19 cellular contexts compared by ENCODE assay signal in genomic region chr5:179273074-179273435, GRCh38.
DNase-seq lines count a peak whose midpoint lies in the region; TF ChIP-seq lines count a peak whose summit lies in the region.
"Had no signal": no experiment of that assay in that cellular context is flagged by ENCODE, and none has a peak within 500 bp of the region (broad histone marks: within the 10 kb centered on the region; RNA-seq: fewer than 3 reads in every experiment).

No MANE protein-coding gene starts in this region.

- H2AFZ ChIP-seq in neuronal stem cell (ENCODE audit: low read length), result peak overlapping the region; percentile 69

- no peak overlapping the region for H3K4ac ChIP-seq in neuronal stem cell (ENCODE audit: low read length)

- no peak overlapping the region for H3K4me3 Mint-ChIP-seq in brain
- H3K4me3 Mint-ChIP-seq: activated naive CD8-positive, alpha-beta T cell treated with anti-CD3 and anti-CD28 coated beads, Interleukin-2, amount 50 U/mL, for 24 hours; B cell had no signal

- no peaks in the 10 kb centered on the region for H3K27me3 Mint-ChIP-seq in brain
- H3K27me3 Mint-ChIP-seq: activated naive CD8-positive, alpha-beta T cell treated with anti-CD3 and anti-CD28 coated beads, Interleukin-2, amount 50 U/mL, for 24 hours had no signal

- intact Hi-C loops in left ventricle myocardium inferior (cut with micrococcal nuclease), result no loop called here
- intact Hi-C loops in tibial artery (cut with DNase I; ENCODE audit: low total_unique reads), result no loop called here

- peak overlapping the region; percentile 51 to 86 (median 80) for H3K27ac Mint-ChIP-seq in brain
- H3K27ac Mint-ChIP-seq: activated naive CD8-positive, alpha-beta T cell treated with anti-CD3 and anti-CD28 coated beads, Interleukin-2, amount 50 U/mL, for 24 hours; activated T-helper 2 cell treated with anti-CD3 and anti-CD28 coated beads, Interferon-gamma antibody, Interleukin-2, Interleukin-4, amounts not matched to agents 10 μg/mL and 5 μg/mL and 100 μg/mL, durations not matched to agents 14 hours and 24 hours and 36 hours; B cell had no signal

- H2BK5ac ChIP-seq in neuronal stem cell (ENCODE audit: low read length), result peak overlapping the region; percentile 90

- no peak overlapping the region for H3K4me3 ChIP-seq in left ventricle myocardium inferior
- no peak overlapping the region for H3K4me3 ChIP-seq in neuronal stem cell (ENCODE audit: low read length in 2 of 2)
- no peak overlapping the region for H3K4me3 ChIP-seq in tibial artery
- H3K4me3 ChIP-seq: testis had no signal

- no peak overlapping the region for H3K23ac ChIP-seq in neuronal stem cell (ENCODE audit: low read depth, low read length, poor library complexity)

- WGBS in neuronal stem cell (ENCODE audit: extremely low coverage in 2 of 2, insufficient read length in 2 of 2, insufficient replicate concordance in 1 of 2), 2 donors, result no CpG with 5 or more reads among the region's 7 CpGs

- peaks cover 0 to 5% (median 0%) of the 10 kb centered on the region in 5 experiments for H3K9me3 Mint-ChIP-seq in brain
- H3K9me3 Mint-ChIP-seq: activated naive CD8-positive, alpha-beta T cell treated with anti-CD3 and anti-CD28 coated beads, Interleukin-2, amount 50 U/mL, for 24 hours; activated T-helper 2 cell treated with anti-CD3 and anti-CD28 coated beads, Interferon-gamma antibody, Interleukin-2, Interleukin-4, amounts not matched to agents 10 μg/mL and 5 μg/mL and 100 μg/mL, durations not matched to agents 14 hours and 24 hours and 36 hours had no signal

- peaks cover 3% of the 10 kb centered on the region for H3K79me1 ChIP-seq in neuronal stem cell (ENCODE audit: low read depth, low read length)

- no peak overlapping the region for H3K18ac ChIP-seq in neuronal stem cell (ENCODE audit: low read length)

- DNase-seq in left ventricle myocardium inferior (no peak), neuronal stem cell (ENCODE audit: low spot score) (no peak), tibial artery (peak in 1 of 2 donors; percentile 14), NCI-H446 (lab: John Stamatoyannopoulos, UW) (no peak), activated T-cell treated with anti-CD3 and anti-CD28 coated beads for 4 hours (no peak), cerebellar cortex (ENCODE audit: low spot score) (no peak)
- DNase-seq: activated CD4-positive, alpha-beta T cell treated with anti-CD3 and anti-CD28 coated beads for 4 hours; activated naive CD8-positive, alpha-beta T cell treated with anti-CD3 and anti-CD28 coated beads, Interleukin-2, amount 50 U/mL, for 24 hours; Kasumi-1; NCI-H1092 treated with DMSO at 0.1 percent for 48 hours; NCI-H2029 treated with DMSO at 0.1 percent for 48 hours; NCI-H510A; testis had no signal

- no peak overlapping the region for H4K8ac ChIP-seq in neuronal stem cell (ENCODE audit: low read depth, low read length)

- H3K36me3 ChIP-seq in left ventricle myocardium inferior, result no peaks in the 10 kb centered on the region
- no peaks in the 10 kb centered on the region for H3K36me3 ChIP-seq in neuronal stem cell (replicated peaks in 1 of 2; ENCODE audit: control insufficient read depth in 2 of 2, insufficient read depth in 2 of 2, low read length in 2 of 2)
- H3K36me3 ChIP-seq in tibial artery, result no peaks in the 10 kb centered on the region

- H2BK120ac ChIP-seq in neuronal stem cell (ENCODE audit: low read depth, low read length), result no peak overlapping the region

- H2BK12ac ChIP-seq in neuronal stem cell (ENCODE audit: low read length), result no peak overlapping the region

- H3K36me3 Mint-ChIP-seq in brain, result no peaks in the 10 kb centered on the region

- TF ChIP-seq CTCF in brain (conservative IDR thresholded peaks at IDR 0.05) (no peak), left ventricle myocardium inferior (IDR thresholded peaks at IDR 0.05; ENCODE audit: borderline replicate concordance) (no peak), tibial artery (IDR thresholded peaks at IDR 0.05) (no peak)

- peaks cover 44% of the 10 kb centered on the region for H3K4me1 Mint-ChIP-seq in brain
- H3K4me1 Mint-ChIP-seq: activated naive CD8-positive, alpha-beta T cell treated with anti-CD3 and anti-CD28 coated beads, Interleukin-2, amount 50 U/mL, for 24 hours; B cell had no signal

- H4K91ac ChIP-seq in neuronal stem cell (ENCODE audit: low read depth, low read length, poor library complexity), result no peak overlapping the region

- no peak overlapping the region for H2BK15ac ChIP-seq in neuronal stem cell (ENCODE audit: low read length)

- no peak overlapping the region for H2AK5ac ChIP-seq in neuronal stem cell (ENCODE audit: low read depth, low read length)

- H3K9ac ChIP-seq in neuronal stem cell (ENCODE audit: low read depth, low read length, poor library complexity), result no peak overlapping the region

- H3K27me3 ChIP-seq in left ventricle myocardium inferior (ENCODE audit: low read depth) (peaks cover 34% of the 10 kb centered on the region), neuronal stem cell (ENCODE audit: control insufficient read depth in 3 of 3, insufficient read depth in 3 of 3, low read depth in 1 of 3, low read length in 3 of 3) (no peaks in the 10 kb centered on the region), tibial artery (no peaks in the 10 kb centered on the region)
- H3K27me3 ChIP-seq: testis had no signal

- H3K4me1 ChIP-seq in left ventricle myocardium inferior, result peaks cover 34% of the 10 kb centered on the region
- H3K4me1 ChIP-seq in neuronal stem cell (ENCODE audit: control insufficient read depth in 2 of 2, insufficient read depth in 1 of 2, low read depth in 1 of 2, low read length in 2 of 2), result peaks cover 0 to 7% of the 10 kb centered on the region in 2 donors
- H3K4me1 ChIP-seq in tibial artery, result peaks cover 9 to 92% (median 70%) of the 10 kb centered on the region in 4 donors
- H3K4me1 ChIP-seq: Caco-2 had no signal

- no peaks in the 10 kb centered on the region for H3K9me3 ChIP-seq in left ventricle myocardium inferior (replicated peaks)
- H3K9me3 ChIP-seq in neuronal stem cell (replicated peaks in 1 of 2; ENCODE audit: control insufficient read depth in 2 of 2, insufficient read depth in 1 of 2, low read depth in 1 of 2, low read length in 2 of 2), result peaks cover 0 to 3% of the 10 kb centered on the region in 2 donors
- H3K9me3 ChIP-seq in tibial artery, result no peaks in the 10 kb centered on the region
- H3K9me3 ChIP-seq: Caco-2, testis had no signal

- H3K27ac ChIP-seq in left ventricle myocardium inferior (replicated peaks) (peak overlapping the region; percentile 30), neuronal stem cell (replicated peaks; ENCODE audit: low read length) (no peak overlapping the region), tibial artery (peak overlapping the region; percentile 87 to 88)
- H3K27ac ChIP-seq: epithelial cell of prostate, RWPE1, testis had no signal

- H3K4me2 ChIP-seq in neuronal stem cell (ENCODE audit: insufficient read depth, low read length, poor library complexity, severe bottlenecking), result no peak overlapping the region

- peak overlapping the region; percentile 22 for H3K14ac ChIP-seq in neuronal stem cell (ENCODE audit: low read length)
